In genomic region chr18:48529796-48530195, GRCh38 we compare ENCODE assay signal across 13 cellular contexts. TPM values are rescaled to one million over a fixed set of nuclear protein-coding genes. Genes with fewer than 3 reads are reported as not detected.
DNase-seq lines count a peak whose midpoint lies in the region; ATAC-seq and TF ChIP-seq lines count a peak whose summit lies in the region.
"Had no signal": no experiment of that assay in that cellular context is flagged by ENCODE, and none has a peak within 500 bp of the region (broad histone marks: within the 10 kb centered on the region; RNA-seq: fewer than 3 reads in every experiment).

No MANE protein-coding gene starts in this region.

- H3K4me3 ChIP-seq in epithelial cell of esophagus (ENCODE audit: low read length) (no peak overlapping the region), spleen (no peak overlapping the region)
- H3K4me3 ChIP-seq: thoracic aorta had no signal

- DNase-seq in Daoy (ENCODE audit: low read depth): peak; percentile 66
- DNase-seq in MV-4-11 (lab: John Stamatoyannopoulos, UW): peak; percentile 51
- peak; percentile 81 for DNase-seq in epithelial cell of esophagus (ENCODE audit: low read depth)
- peak; percentile 95 for DNase-seq in myocyte (ENCODE audit: low read depth)
- no peak for DNase-seq in spleen
- DNase-seq in putamen (ENCODE audit: low spot score): no peak
- no peak for DNase-seq in T-helper 1 cell
- DNase-seq: activated CD4-positive, alpha-beta T cell treated with anti-CD3 and anti-CD28 coated beads for 36 hours; activated naive CD4-positive, alpha-beta T cell; NCI-H1092 treated with DMSO at 0.1 percent for 48 hours had no signal

- no peak overlapping the region for H3K27ac ChIP-seq in spleen
- H3K27ac ChIP-seq: thoracic aorta had no signal

- no peaks in the 10 kb centered on the region for H3K36me3 ChIP-seq in spleen
- H3K36me3 ChIP-seq: thoracic aorta had no signal

- TF ChIP-seq CTCF in epithelial cell of esophagus (IDR thresholded peaks at IDR 0.05; ENCODE audit: insufficient read depth, low read depth, low read length, missing control alignments) (no peak), spleen (IDR thresholded peaks at IDR 0.05 in 8 of 11, conservative IDR thresholded peaks at IDR 0.05 in 3 of 11) (no peak)

- intact Hi-C loops in spleen (cut with DNase I; ENCODE audit: low total_unique reads): no loop called here

- peaks cover 0 to 10% (median 0%) of the 10 kb centered on the region in 7 donors for H3K27me3 ChIP-seq in spleen (replicated peaks in 1 of 7)

- WGBS in spleen, 5 donors: 53 to 75% (median 66%) methylated on average over 2 of the region's 2 CpGs

- no peak for TF ChIP-seq POLR2A in spleen (IDR thresholded peaks at IDR 0.05)

- no peaks in the 10 kb centered on the region for H3K9me3 ChIP-seq in spleen
- H3K9me3 ChIP-seq: thoracic aorta had no signal

- H3K4me1 ChIP-seq in spleen: peaks cover 0 to 11% (median 2%) of the 10 kb centered on the region in 6 donors

- ATAC-seq in GM19397 (IDR thresholded peaks at IDR 0.05; ENCODE audit: unreplicated experiment): no peak
- ATAC-seq: activated CD4-positive, alpha-beta T cell treated with anti-CD3 and anti-CD28 coated beads for 36 hours; Panc1 had no signal

RNA-seq across cellular contexts. Expression of gene CTIF, which starts 9.0 kb away (rescaled TPM):
- total RNA-seq in Daoy (2014; rRNA removed; shearing (Covaris generic)): 3.6 and 8.2 TPM in 2 replicates
- 24.9 and 29.1 TPM in 2 replicates for total RNA-seq in myocyte
- 148 TPM for polyA plus RNA-seq in myocyte (2012)
- 10 to 100 TPM; 14.3 to 39.2 (median 21.6) TPM for total RNA-seq in spleen
- 10 to 100 TPM in 1 of 3 donors, 1 to 10 TPM in 2; 5.2 to 13.9 (median 7.1) TPM for polyA plus RNA-seq in spleen

Comparison
In these comparisons a context has a peak if more than half of its experiments do, and no peak if none do; other contexts are left out.
1. DNase-seq: peak in Daoy (single experiment), MV-4-11 (single experiment), epithelial cell of esophagus (single experiment) and myocyte (single experiment); none in spleen (single experiment), putamen (single experiment) and T-helper 1 cell (0 of 5).